10 cellular contexts compared by ENCODE assay signal in the genomic region with DNA sequence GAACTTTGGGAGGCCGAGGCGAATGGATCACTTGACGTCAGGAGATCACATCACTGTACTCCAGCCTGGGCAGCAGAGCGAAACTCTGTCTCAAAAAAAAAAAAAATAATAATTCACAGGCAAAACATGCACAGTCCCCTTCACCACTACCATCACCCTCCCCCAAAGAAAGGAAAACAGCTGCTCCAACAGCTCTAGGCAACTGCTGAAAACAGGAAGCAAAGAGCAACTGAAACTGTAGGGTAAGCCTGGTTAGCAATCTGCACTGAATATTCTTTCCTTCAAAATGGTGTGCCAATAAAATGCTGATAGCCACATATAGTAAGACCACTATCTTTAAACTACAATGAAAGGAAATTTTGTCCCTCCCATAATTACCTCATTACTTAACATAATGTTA. TPM values are rescaled to one million over a fixed set of nuclear protein-coding genes. Genes with fewer than 3 reads are reported as not detected.
DNase-seq lines count a peak whose midpoint lies in the region; ATAC-seq and TF ChIP-seq lines count a peak whose summit lies in the region.
"Had no signal": no experiment of that assay in that cellular context is flagged by ENCODE, and none has a peak within 500 bp of the region (broad histone marks: within the 10 kb centered on the region; RNA-seq: fewer than 3 reads in every experiment).

No MANE protein-coding gene starts in this region.

- H4K5ac ChIP-seq in mesendoderm (ENCODE audit: low read length), result no peak overlapping the region

- H3K4me1 ChIP-seq in DOHH2 (ENCODE audit: control insufficient read depth, low read length), result peaks cover 99% of the 10 kb centered on the region
- peaks cover 2 to 75% (median 70%) of the 10 kb centered on the region in 9 donors for H3K4me1 ChIP-seq in heart right ventricle
- H3K4me1 ChIP-seq in mesendoderm (ENCODE audit: control insufficient read depth, low read depth, low read length), result no peaks in the 10 kb centered on the region

- H2AK5ac ChIP-seq in mesendoderm (ENCODE audit: low read length), result no peak overlapping the region

- no peak overlapping the region for H3K56ac ChIP-seq in mesendoderm (ENCODE audit: low read length)

- peak overlapping the region; percentile 97 for H3K27ac ChIP-seq in DOHH2 (ENCODE audit: low read depth, low read length)
- peak overlapping the region in 6 of 10 donors; percentile 25 to 76 (median 44) for H3K27ac ChIP-seq in heart right ventricle
- H3K27ac ChIP-seq in mesendoderm (ENCODE audit: low read depth, low read length), result no peak overlapping the region
- H3K27ac ChIP-seq: cardiac muscle cell had no signal

- WGBS in heart right ventricle, 2 donors, result 50 to 52% methylated on average over 4 of the region's 4 CpGs
- no CpG with 5 or more reads among the region's 4 CpGs for whole genome bisulfite sequencing in mesendoderm (ENCODE audit: extremely low coverage, insufficient coverage, low lambda C conversion rate)

- no peaks in the 10 kb centered on the region for H3K27me3 ChIP-seq in DOHH2 (ENCODE audit: control insufficient read depth, low read length)
- H3K27me3 ChIP-seq in heart right ventricle, result no peaks in the 10 kb centered on the region
- no peaks in the 10 kb centered on the region for H3K27me3 ChIP-seq in mesendoderm (ENCODE audit: insufficient read depth, low read length, poor library complexity)
- H3K27me3 ChIP-seq: cardiac muscle cell had no signal

- peaks cover 58% of the 10 kb centered on the region for H3K36me3 ChIP-seq in DOHH2 (ENCODE audit: control insufficient read depth, low read length)
- H3K36me3 ChIP-seq in heart right ventricle, result peaks cover 0 to 51% (median 13%) of the 10 kb centered on the region in 9 donors
- H3K36me3 ChIP-seq in mesendoderm (ENCODE audit: control insufficient read depth, insufficient read depth, low read length), result no peaks in the 10 kb centered on the region

- H2BK15ac ChIP-seq in mesendoderm (replicated peaks; ENCODE audit: low read depth), result no peak overlapping the region

- no peak overlapping the region for H3K23ac ChIP-seq in mesendoderm (ENCODE audit: low read length)

- H3K4me3 ChIP-seq in DOHH2 (ENCODE audit: low read length), result peak overlapping the region; percentile 65
- H3K4me3 ChIP-seq in heart right ventricle, result no peak overlapping the region
- no peak overlapping the region for H3K4me3 ChIP-seq in mesendoderm (ENCODE audit: low read length)
- H3K4me3 ChIP-seq: cardiac muscle cell had no signal

- H3F3A ChIP-seq in DOHH2 (ENCODE audit: control insufficient read depth, insufficient read depth), result peaks cover 43% of the 10 kb centered on the region

- H3K9me3 ChIP-seq in DOHH2 (ENCODE audit: control insufficient read depth, insufficient read depth, low read length) (no peaks in the 10 kb centered on the region), heart right ventricle (no peaks in the 10 kb centered on the region)

- intact Hi-C loops in heart right ventricle (cut with DNase I), result loop anchor here in 1 of 10 donors (5.0 kb wide), 1 partner anchor 124 kb away; no protein-coding TSS in a partner anchor

- no peak overlapping the region for H4K8ac ChIP-seq in mesendoderm (ENCODE audit: low read depth, low read length)

- no peak overlapping the region for H3K9ac ChIP-seq in mesendoderm (ENCODE audit: low read length)

- no peak overlapping the region for H3K18ac ChIP-seq in mesendoderm (ENCODE audit: low read length)

- no peak overlapping the region for H3K4ac ChIP-seq in mesendoderm (ENCODE audit: low read depth, low read length)

- no peak overlapping the region for H2BK120ac ChIP-seq in mesendoderm (ENCODE audit: low read depth, low read length)

- H3K79me2 ChIP-seq in DOHH2 (ENCODE audit: control insufficient read depth, low read length), result peaks cover 95% of the 10 kb centered on the region
- peaks cover 29% of the 10 kb centered on the region for H3K79me2 ChIP-seq in mesendoderm (ENCODE audit: control insufficient read depth, insufficient read depth, low read length)

- peak; percentile 67 for ATAC-seq in GM21619 (IDR thresholded peaks at IDR 0.05; ENCODE audit: unreplicated experiment)
- ATAC-seq in heart right ventricle, result peak; percentile 24 to 87 (median 76)
- no peak for ATAC-seq in GM18858 (IDR thresholded peaks at IDR 0.05; ENCODE audit: unreplicated experiment)

- TF ChIP-seq CTCF in DOHH2 (IDR thresholded peaks at IDR 0.05; ENCODE audit: low read depth, low read length, poor library complexity, severe bottlenecking) (no peak), heart right ventricle (IDR thresholded peaks at IDR 0.05) (no peak)

- H3K79me1 ChIP-seq in mesendoderm (ENCODE audit: low read length), result peaks cover 6% of the 10 kb centered on the region

- no peak overlapping the region for H2BK5ac ChIP-seq in mesendoderm (ENCODE audit: low read length)

- H3K9me2 ChIP-seq in DOHH2 (replicated peaks; ENCODE audit: control insufficient read depth, low read length), result no peaks in the 10 kb centered on the region

- DNase-seq in NCI-H526 (lab: John Stamatoyannopoulos, UW) (peak; percentile 34 to 43), heart right ventricle (peak in 1 of 2 donors; percentile 44), mesendoderm (no peak)
- no peak for DNase-seq in activated T-cell treated with anti-CD3 and anti-CD28 coated beads, Interleukin-2, amount 50 U/mL, for 48 hours
- no peak for DNase-seq in activated CD8-positive, alpha-beta memory T cell treated with anti-CD3 and anti-CD28 coated beads, Interleukin-2, amount 50 U/mL, for 4 hours
- DNase-seq: nephron progenitor cell had no signal

- H3K4me2 ChIP-seq in DOHH2 (ENCODE audit: low read length), result peak overlapping the region; percentile 81
- no peak overlapping the region for H3K4me2 ChIP-seq in mesendoderm (ENCODE audit: low read length)

- H4K20me1 ChIP-seq in DOHH2 (ENCODE audit: control insufficient read depth, insufficient read depth, low read depth, low read length), result no peaks in the 10 kb centered on the region

RNA-seq across cellular contexts. Expression of gene NT5C2, which starts 11.8 kb away (rescaled TPM):
- total RNA-seq in heart right ventricle, result 10 to 100 TPM; 35.2 to 88.2 (median 58.5) TPM
- 10 to 100 TPM; 23.9 to 38.7 TPM for polyA plus RNA-seq in heart right ventricle
- polyA plus RNA-seq in mesendoderm (2013, experiment 1 of 2), result 59.8 TPM
- polyA plus RNA-seq in mesendoderm (2013, experiment 2 of 2), result 62.1 TPM

Comparison
In these comparisons a context has a peak if more than half of its experiments do, and no peak if none do; other contexts are left out.
1. DNase-seq: peak in NCI-H526 (2 of 2); none in activated T-cell treated with anti-CD3 and anti-CD28 coated beads, Interleukin-2, amount 50 U/mL, for 48 hours (0 of 2), mesendoderm (single experiment) and activated CD8-positive, alpha-beta memory T cell treated with anti-CD3 and anti-CD28 coated beads, Interleukin-2, amount 50 U/mL, for 4 hours (single experiment).